ENCODE assay signal across 8 cellular contexts in the genomic region with DNA sequence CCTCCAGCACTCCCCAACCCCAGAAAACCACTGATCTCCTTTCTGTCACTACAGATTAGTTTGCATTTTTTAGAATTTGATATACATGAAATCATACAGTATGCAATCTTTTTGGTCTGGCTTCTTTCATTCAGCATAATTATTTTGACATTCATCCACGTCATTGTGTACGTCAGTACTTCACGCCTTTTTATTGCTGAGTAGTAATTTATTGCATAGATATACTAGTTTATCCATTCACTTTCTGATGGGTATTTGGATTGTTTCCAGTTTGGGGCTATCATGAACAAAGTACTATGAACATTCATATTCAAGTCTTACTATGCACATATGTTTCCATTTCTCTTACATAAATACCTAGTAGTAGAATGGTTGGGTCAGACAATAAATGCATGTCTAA.
"Had no signal": no experiment of that assay in that cellular context is flagged by ENCODE, and none has a peak within 500 bp of the region (broad histone marks: within the 10 kb centered on the region; RNA-seq: fewer than 3 reads in every experiment).

No MANE protein-coding gene starts in this region.

- ATAC-seq: GM12878 had no signal

- H3K4me3 ChIP-seq: GM12878 had no signal

- DNase-seq: GDM1, GF-D8 had no signal

- FAIRE-seq: G401.6, GM12878, GM12891, GM12892, GM18507, GM19239 had no signal
